ENCODE assay signal across 1 cellular context in the genomic region with DNA sequence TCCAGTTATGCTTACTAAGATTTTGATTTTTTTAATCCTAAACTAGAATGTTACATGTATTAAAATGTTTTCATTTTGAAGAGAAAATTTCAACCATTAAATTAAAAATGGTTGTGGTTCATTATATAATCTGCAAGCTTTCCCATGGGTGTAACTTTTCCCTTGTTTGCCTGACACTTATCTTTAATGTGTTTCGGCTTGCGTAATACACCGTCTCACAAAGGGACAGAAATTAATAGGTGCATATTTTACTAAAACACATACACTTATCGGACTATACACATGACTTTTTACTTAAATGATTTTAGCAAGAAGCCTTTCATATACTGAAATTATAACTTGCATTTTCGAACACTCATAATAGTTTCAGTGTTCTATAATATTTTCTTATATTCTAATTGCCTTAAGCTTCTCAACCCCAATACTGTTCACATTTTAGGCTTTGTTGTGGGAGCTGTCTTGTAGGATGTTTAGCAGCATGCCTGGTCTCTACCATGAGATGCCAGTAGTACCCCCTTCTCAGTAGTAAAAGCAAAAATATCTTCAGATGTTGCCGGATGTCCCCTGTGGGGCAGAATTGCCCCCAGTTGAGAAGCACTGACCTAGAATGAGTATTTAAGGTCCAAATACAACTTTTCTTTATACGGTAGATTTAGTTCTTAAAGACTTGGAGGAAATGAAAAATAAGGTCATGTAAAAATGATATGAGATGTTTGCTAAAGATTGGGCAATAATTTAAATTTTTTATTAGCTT.
TF ChIP-seq lines count a peak whose summit lies in the region.

No MANE protein-coding gene starts in this region.

TF ChIP-seq in Ishikawa, 13 proteins besides CTCF, POLR2A, EP300 and RAD21 (continued from another document):
- TF ChIP-seq, protein P1, sequence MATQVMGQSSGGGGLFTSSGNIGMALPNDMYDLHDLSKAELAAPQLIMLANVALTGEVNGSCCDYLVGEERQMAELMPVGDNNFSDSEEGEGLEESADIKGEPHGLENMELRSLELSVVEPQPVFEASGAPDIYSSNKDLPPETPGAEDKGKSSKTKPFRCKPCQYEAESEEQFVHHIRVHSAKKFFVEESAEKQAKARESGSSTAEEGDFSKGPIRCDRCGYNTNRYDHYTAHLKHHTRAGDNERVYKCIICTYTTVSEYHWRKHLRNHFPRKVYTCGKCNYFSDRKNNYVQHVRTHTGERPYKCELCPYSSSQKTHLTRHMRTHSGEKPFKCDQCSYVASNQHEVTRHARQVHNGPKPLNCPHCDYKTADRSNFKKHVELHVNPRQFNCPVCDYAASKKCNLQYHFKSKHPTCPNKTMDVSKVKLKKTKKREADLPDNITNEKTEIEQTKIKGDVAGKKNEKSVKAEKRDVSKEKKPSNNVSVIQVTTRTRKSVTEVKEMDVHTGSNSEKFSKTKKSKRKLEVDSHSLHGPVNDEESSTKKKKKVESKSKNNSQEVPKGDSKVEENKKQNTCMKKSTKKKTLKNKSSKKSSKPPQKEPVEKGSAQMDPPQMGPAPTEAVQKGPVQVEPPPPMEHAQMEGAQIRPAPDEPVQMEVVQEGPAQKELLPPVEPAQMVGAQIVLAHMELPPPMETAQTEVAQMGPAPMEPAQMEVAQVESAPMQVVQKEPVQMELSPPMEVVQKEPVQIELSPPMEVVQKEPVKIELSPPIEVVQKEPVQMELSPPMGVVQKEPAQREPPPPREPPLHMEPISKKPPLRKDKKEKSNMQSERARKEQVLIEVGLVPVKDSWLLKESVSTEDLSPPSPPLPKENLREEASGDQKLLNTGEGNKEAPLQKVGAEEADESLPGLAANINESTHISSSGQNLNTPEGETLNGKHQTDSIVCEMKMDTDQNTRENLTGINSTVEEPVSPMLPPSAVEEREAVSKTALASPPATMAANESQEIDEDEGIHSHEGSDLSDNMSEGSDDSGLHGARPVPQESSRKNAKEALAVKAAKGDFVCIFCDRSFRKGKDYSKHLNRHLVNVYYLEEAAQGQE (IDR thresholded peaks at IDR 0.05; ENCODE audit: low read depth): no peak
